Comparison of ENCODE assay signal across 8 cellular contexts in genomic region chr3:51539291-51539891, GRCh38. TPM values are rescaled to one million over a fixed set of nuclear protein-coding genes. Genes with fewer than 3 reads are reported as not detected.
DNase-seq lines count a peak whose midpoint lies in the region; ATAC-seq lines count a peak whose summit lies in the region.

No MANE protein-coding gene starts in this region.

- no peak overlapping the region for H2BK120ac ChIP-seq in mesendoderm (ENCODE audit: low read depth, low read length)

- peaks cover 20% of the 10 kb centered on the region for H3K79me2 ChIP-seq in mesendoderm (ENCODE audit: control insufficient read depth, insufficient read depth, low read length)

- no peaks in the 10 kb centered on the region for H3K27me3 Mint-ChIP-seq in activated CD4-positive, alpha-beta T cell treated with anti-CD3 and anti-CD28 coated beads, Interleukin-2, amount 10 ng/mL, durations not matched to agents 24 days and 14 days

- no peaks in the 10 kb centered on the region for H3K9me3 ChIP-seq in endocrine pancreas (ENCODE audit: control insufficient read depth, low read length)

- H3K4me1 ChIP-seq in endocrine pancreas (ENCODE audit: control insufficient read depth, insufficient read depth, low read length) (peaks cover 9% of the 10 kb centered on the region), mesendoderm (ENCODE audit: control insufficient read depth, low read depth, low read length) (peaks cover 6% of the 10 kb centered on the region)

- H3K27ac ChIP-seq in mesendoderm (ENCODE audit: low read depth, low read length): peak overlapping the region; percentile 86

- no peak overlapping the region for H3K4ac ChIP-seq in mesendoderm (ENCODE audit: low read depth, low read length)

- H3K4me1 Mint-ChIP-seq in activated CD4-positive, alpha-beta T cell treated with anti-CD3 and anti-CD28 coated beads, Interleukin-2, amount 10 ng/mL, durations not matched to agents 24 days and 14 days: peaks cover 25% of the 10 kb centered on the region

- peak overlapping the region; percentile 97 for H3K56ac ChIP-seq in mesendoderm (ENCODE audit: low read length)

- no peak overlapping the region for H2BK5ac ChIP-seq in mesendoderm (ENCODE audit: low read length)

- peak overlapping the region; percentile 83 for H3K27ac Mint-ChIP-seq in activated CD4-positive, alpha-beta T cell treated with anti-CD3 and anti-CD28 coated beads, Interleukin-2, amount 10 ng/mL, durations not matched to agents 24 days and 14 days

- no peak overlapping the region for H4K8ac ChIP-seq in mesendoderm (ENCODE audit: low read depth, low read length)

- H3K36me3 ChIP-seq in endocrine pancreas (ENCODE audit: control insufficient read depth, insufficient read depth, low read length): no peaks in the 10 kb centered on the region
- no peaks in the 10 kb centered on the region for H3K36me3 ChIP-seq in mesendoderm (ENCODE audit: control insufficient read depth, insufficient read depth, low read length)

- H3K18ac ChIP-seq in mesendoderm (ENCODE audit: low read length): no peak overlapping the region

- no peaks in the 10 kb centered on the region for H3K27me3 ChIP-seq in endocrine pancreas (ENCODE audit: control insufficient read depth, insufficient read depth, low read length)
- H3K27me3 ChIP-seq in mesendoderm (ENCODE audit: insufficient read depth, low read length, poor library complexity): no peaks in the 10 kb centered on the region

- peaks cover 8% of the 10 kb centered on the region for H3K36me3 Mint-ChIP-seq in activated CD4-positive, alpha-beta T cell treated with anti-CD3 and anti-CD28 coated beads, Interleukin-2, amount 10 ng/mL, durations not matched to agents 24 days and 14 days (ENCODE audit: low read depth)

- H2BK15ac ChIP-seq in mesendoderm (replicated peaks; ENCODE audit: low read depth): no peak overlapping the region

- H3K4me3 Mint-ChIP-seq in activated CD4-positive, alpha-beta T cell treated with anti-CD3 and anti-CD28 coated beads, Interleukin-2, amount 10 ng/mL, durations not matched to agents 24 days and 14 days: peak overlapping the region; percentile 82

- H4K5ac ChIP-seq in mesendoderm (ENCODE audit: low read length): no peak overlapping the region

- peak; percentile 35 for DNase-seq in SIG-M5 treated with dmso at 0.1 percent for 504 hours (lab: John Stamatoyannopoulos, UW; ENCODE audit: unreplicated experiment)
- no peak for DNase-seq in SIG-M5 (lab: John Stamatoyannopoulos, UW)
- DNase-seq in HT1080 (ENCODE audit: low read depth): peak; percentile 33
- peak; percentile 76 for DNase-seq in activated CD4-positive, alpha-beta T cell treated with anti-CD3 and anti-CD28 coated beads, Interleukin-2, amount 10 ng/mL, durations not matched to agents 24 days and 14 days
- DNase-seq in mesendoderm: peak; percentile 68
- peak; percentile 18 for DNase-seq in stimulated activated CD8-positive, alpha-beta memory T cell treated with anti-CD3 and anti-CD28 coated beads, Interleukin-7, amount 100 ng/mL, for 24 hours (ENCODE audit: low read depth)

- peak overlapping the region; percentile 45 for H3K4me2 ChIP-seq in mesendoderm (ENCODE audit: low read length)

- no peak overlapping the region for H2AK5ac ChIP-seq in mesendoderm (ENCODE audit: low read length)

- ATAC-seq in GM18858 (IDR thresholded peaks at IDR 0.05; ENCODE audit: unreplicated experiment): no peak

- H3K4me3 ChIP-seq in endocrine pancreas (ENCODE audit: control insufficient read depth, insufficient read depth, low read length): peak overlapping the region; percentile 85
- H3K4me3 ChIP-seq in mesendoderm (ENCODE audit: low read length): peak overlapping the region; percentile 14

- peaks cover 10% of the 10 kb centered on the region for H3K79me1 ChIP-seq in mesendoderm (ENCODE audit: low read length)

- intact Hi-C loops in activated CD4-positive, alpha-beta T cell treated with anti-CD3 and anti-CD28 coated beads, Interleukin-2, amount 10 ng/mL, durations not matched to agents 24 days and 14 days (cut with micrococcal nuclease): loop anchor here (2.0 to 5.0 kb wide), 2 partner anchors 37 to 403 kb away; partner anchors contain the start of genes PARP3 and RRP9

- H3K23ac ChIP-seq in mesendoderm (ENCODE audit: low read length): peak overlapping the region; percentile 83

- H3K9me3 Mint-ChIP-seq in activated CD4-positive, alpha-beta T cell treated with anti-CD3 and anti-CD28 coated beads, Interleukin-2, amount 10 ng/mL, durations not matched to agents 24 days and 14 days: no peaks in the 10 kb centered on the region

- H3K9ac ChIP-seq in endocrine pancreas (ENCODE audit: control insufficient read depth, insufficient read depth, low read length) (peak overlapping the region; percentile 93), mesendoderm (ENCODE audit: low read length) (peak overlapping the region; percentile 53)

- no CpG with 5 or more reads among the region's 10 CpGs for WGBS in mesendoderm (ENCODE audit: extremely low coverage, insufficient coverage, low lambda C conversion rate)

RNA-seq across cellular contexts. Expression of gene RAD54L2, which starts 0.9 kb away (rescaled TPM):
- total RNA-seq in HT1080 (2014; rRNA removed; shearing (Covaris generic)): 9.3 and 12.3 TPM in 2 replicates
- 4.0 and 4.5 TPM in 2 replicates for polyA plus RNA-seq in HT1080 (2015; cell fraction: cytosol; rRNA removed)
- 10.1 and 10.8 TPM in 2 replicates for polyA plus RNA-seq in HT1080 (2015; cell fraction: nucleus; rRNA removed)
- 43.0 and 44.0 TPM in 2 replicates for total RNA-seq in activated CD4-positive, alpha-beta T cell treated with anti-CD3 and anti-CD28 coated beads, Interleukin-2, amount 10 ng/mL, durations not matched to agents 24 days and 14 days
- polyA plus RNA-seq in mesendoderm (2013, experiment 1 of 2): 10.0 TPM
- 9.9 TPM for polyA plus RNA-seq in mesendoderm (2013, experiment 2 of 2)

RNA-seq across cellular contexts. Expression of gene DCAF1, which starts 39.6 kb away (rescaled TPM):
- 16.6 and 23.4 TPM in 2 replicates for total RNA-seq in HT1080 (2014; rRNA removed; shearing (Covaris generic))
- polyA plus RNA-seq in HT1080 (2015; cell fraction: cytosol; rRNA removed): 12.6 and 13.8 TPM in 2 replicates
- 49.0 and 50.1 TPM in 2 replicates for polyA plus RNA-seq in HT1080 (2015; cell fraction: nucleus; rRNA removed)
- total RNA-seq in activated CD4-positive, alpha-beta T cell treated with anti-CD3 and anti-CD28 coated beads, Interleukin-2, amount 10 ng/mL, durations not matched to agents 24 days and 14 days: 48.4 and 49.3 TPM in 2 replicates
- polyA plus RNA-seq in mesendoderm (2013, experiment 1 of 2): 16.3 TPM
- 15.6 TPM for polyA plus RNA-seq in mesendoderm (2013, experiment 2 of 2)
